Comparison of ENCODE assay signal across 24 cellular contexts in genomic region chr17:39694593-39694992, GRCh38. TPM values are rescaled to one million over a fixed set of nuclear protein-coding genes. Genes with fewer than 3 reads are reported as not detected.
DNase-seq lines count a peak whose midpoint lies in the region; ATAC-seq, FAIRE-seq and TF ChIP-seq lines count a peak whose summit lies in the region.
"Had no signal": no experiment of that assay in that cellular context is flagged by ENCODE, and none has a peak within 500 bp of the region (broad histone marks: within the 10 kb centered on the region; RNA-seq: fewer than 3 reads in every experiment).

No MANE protein-coding gene starts in this region.

- no peaks in the 10 kb centered on the region for H3K9me3 Mint-ChIP-seq in Caco-2 (ENCODE audit: unreplicated experiment)
- H3K9me3 Mint-ChIP-seq in WTC11: no peaks in the 10 kb centered on the region
- H3K9me3 Mint-ChIP-seq: CD4-positive, alpha-beta memory T cell had no signal

- intact Hi-C loops in Caco-2 (cut with micrococcal nuclease; ENCODE audit: unreplicated experiment) (no loop called here), kidney (cut with DNase I) (no loop called here)

- no TSS peak for BruUV-seq in Caco-2 (replicated peaks; lab: Mats Ljungman, UMichigan)

- POLR2A ChIA-PET in Caco-2 (lab: Charles Lee) (interaction anchor here (1.1 to 2.0 kb wide), 2 partner anchors 36 to 45 kb away, joined by 9 to 11 read pairs; partner anchors contain the start of gene MIEN1), WTC11 (lab: Charles Lee) (no interaction called here)

- CTCF ChIA-PET in Caco-2 (lab: Charles Lee) (interaction anchor here (0.6 to 2.2 kb wide), 7 partner anchors 23 to 258 kb away, joined by 3 to 15 read pairs (median 5); partner anchors contain the start of gene MIEN1), WTC11 (lab: Charles Lee) (interaction anchor here (1.4 to 3.7 kb wide), 9 partner anchors 11 to 76 kb away, joined by 3 to 22 read pairs (median 7); no protein-coding TSS in a partner anchor)

- H3K9ac ChIP-seq in kidney (ENCODE audit: low read length in 2 of 2): peak overlapping the region in 1 of 2 donors; percentile 75
- peak overlapping the region; percentile 36 for H3K9ac ChIP-seq in neuronal stem cell (ENCODE audit: low read depth, low read length, poor library complexity)
- H3K9ac ChIP-seq: GM23248 had no signal

- H2BK5ac ChIP-seq in neuronal stem cell (ENCODE audit: low read length): no peak overlapping the region

- no peak overlapping the region for H2AFZ ChIP-seq in neuronal stem cell (ENCODE audit: low read length)
- H2AFZ ChIP-seq: GM23248 had no signal

- H3K4me3 Mint-ChIP-seq in Caco-2 (ENCODE audit: unreplicated experiment) (peak overlapping the region; percentile 37), WTC11 (no peak overlapping the region)
- H3K4me3 Mint-ChIP-seq: CD4-positive, alpha-beta memory T cell had no signal

- H3K27me3 Mint-ChIP-seq in Caco-2 (ENCODE audit: insufficient read depth, unreplicated experiment) (no peaks in the 10 kb centered on the region), WTC11 (ENCODE audit: low read depth) (no peaks in the 10 kb centered on the region)

- H3K4me1 ChIP-seq in Caco-2 (peaks cover 38% of the 10 kb centered on the region), kidney (ENCODE audit: control insufficient read depth in 1 of 2, insufficient read depth in 1 of 2, low read depth in 1 of 2, low read length in 2 of 2) (peaks cover 19 to 36% of the 10 kb centered on the region in 2 donors), neuronal stem cell (ENCODE audit: control insufficient read depth in 2 of 2, insufficient read depth in 1 of 2, low read depth in 1 of 2, low read length in 2 of 2) (peaks cover 23% of the 10 kb centered on the region in 2 donors), foreskin keratinocyte (no peaks in the 10 kb centered on the region)

- peaks cover 32% of the 10 kb centered on the region for H3K4me1 Mint-ChIP-seq in Caco-2 (ENCODE audit: low read depth, unreplicated experiment)
- peaks cover 60% of the 10 kb centered on the region for H3K4me1 Mint-ChIP-seq in WTC11

- TF ChIP-seq CTCF in Caco-2 (IDR thresholded peaks at IDR 0.05; ENCODE audit: insufficient read depth in 1 of 2, low read depth in 1 of 2, low read length in 1 of 2, severe bottlenecking in 1 of 2, unreplicated experiment in 1 of 2): no peak
- TF ChIP-seq CTCF in WTC11 (IDR thresholded peaks at IDR 0.05): no peak
- TF ChIP-seq CTCF in kidney (IDR thresholded peaks at IDR 0.05; ENCODE audit: borderline replicate concordance, extremely low read depth, insufficient read depth): no peak
- TF ChIP-seq CTCF in foreskin keratinocyte (conservative IDR thresholded peaks at IDR 0.05): no peak

- H4K91ac ChIP-seq in neuronal stem cell (ENCODE audit: low read depth, low read length, poor library complexity): no peak overlapping the region

- H2BK15ac ChIP-seq in neuronal stem cell (ENCODE audit: low read length): peak overlapping the region; percentile 69

- H3K23ac ChIP-seq in neuronal stem cell (ENCODE audit: low read depth, low read length, poor library complexity): no peak overlapping the region

- ATAC-seq in WTC11 (no peak), foreskin keratinocyte (no peak)
- ATAC-seq: GM12878, SK-N-SH treated with all-trans-retinoic acid at 6 μM for 48 hours had no signal

- H3K9me3 ChIP-seq in Caco-2: no peaks in the 10 kb centered on the region
- H3K9me3 ChIP-seq in kidney (ENCODE audit: control insufficient read depth in 1 of 2, low read length in 2 of 2): no peaks in the 10 kb centered on the region
- H3K9me3 ChIP-seq in neuronal stem cell (replicated peaks in 1 of 2; ENCODE audit: control insufficient read depth in 2 of 2, insufficient read depth in 1 of 2, low read depth in 1 of 2, low read length in 2 of 2): no peaks in the 10 kb centered on the region

- H3K27me3 ChIP-seq in Caco-2 (replicated peaks; ENCODE audit: control insufficient read depth, insufficient read depth, low read length): no peaks in the 10 kb centered on the region
- no peaks in the 10 kb centered on the region for H3K27me3 ChIP-seq in neuronal stem cell (ENCODE audit: control insufficient read depth in 3 of 3, insufficient read depth in 3 of 3, low read depth in 1 of 3, low read length in 3 of 3)
- no peaks in the 10 kb centered on the region for H3K27me3 ChIP-seq in foreskin keratinocyte

- no CpG with 5 or more reads among the region's 5 CpGs for WGBS in neuronal stem cell (ENCODE audit: extremely low coverage in 2 of 2, insufficient read length in 2 of 2, insufficient replicate concordance in 1 of 2), 2 donors

- H3K18ac ChIP-seq in neuronal stem cell (ENCODE audit: low read length): peak overlapping the region; percentile 35

- H2BK12ac ChIP-seq in neuronal stem cell (ENCODE audit: low read length): peak overlapping the region; percentile 69

- H3K4me2 ChIP-seq in neuronal stem cell (ENCODE audit: insufficient read depth, low read length, poor library complexity, severe bottlenecking): no peak overlapping the region

- H2BK120ac ChIP-seq in neuronal stem cell (ENCODE audit: low read depth, low read length): no peak overlapping the region

- H3K14ac ChIP-seq in neuronal stem cell (ENCODE audit: low read length): no peak overlapping the region

- no peak for DNase-seq in Caco-2
- no peak for DNase-seq in WTC11 (ENCODE audit: low spot score)
- peak; percentile 7 for DNase-seq in kidney
- DNase-seq in neuronal stem cell (ENCODE audit: low spot score): no peak
- no peak for DNase-seq in foreskin keratinocyte
- no peak for DNase-seq in NCI-H1092 (lab: John Stamatoyannopoulos, UW)
- no peak for DNase-seq in NCI-H1417 treated with DMSO at 0.1 percent for 48 hours (lab: John Stamatoyannopoulos, UW)
- no peak for DNase-seq in NCI-H187 treated with DMSO at 0.1 percent for 48 hours (lab: John Stamatoyannopoulos, UW)
- DNase-seq: 8988T; CD4-positive, alpha-beta memory T cell; DND-41; GM23248; IMR-90; Kasumi-1; MM.1S; NCI-H1105; NCI-H187; NCI-H526 treated with DMSO at 0.1 percent for 48 hours; SHP77 treated with DMSO at 0.1 percent for 48 hours had no signal

- H3K36me3 ChIP-seq in Caco-2 (ENCODE audit: control insufficient read depth, insufficient read depth, low read length) (no peaks in the 10 kb centered on the region), kidney (ENCODE audit: control insufficient read depth in 1 of 2, insufficient read depth in 2 of 2, low read length in 2 of 2) (no peaks in the 10 kb centered on the region), neuronal stem cell (replicated peaks in 1 of 2; ENCODE audit: control insufficient read depth in 2 of 2, insufficient read depth in 2 of 2, low read length in 2 of 2) (peaks cover 0 to 14% of the 10 kb centered on the region in 2 donors)

- no peak overlapping the region for H3K4me3 ChIP-seq in Caco-2 (ENCODE audit: low read depth, low read length)
- no peak overlapping the region for H3K4me3 ChIP-seq in kidney (ENCODE audit: low read length in 2 of 2)
- no peak overlapping the region for H3K4me3 ChIP-seq in neuronal stem cell (ENCODE audit: low read length in 2 of 2)
- H3K4me3 ChIP-seq: GM12878, GM23248 had no signal

- H3K4ac ChIP-seq in neuronal stem cell (ENCODE audit: low read length): no peak overlapping the region

- no peaks in the 10 kb centered on the region for H3K79me1 ChIP-seq in neuronal stem cell (ENCODE audit: low read depth, low read length)

- H3K36me3 Mint-ChIP-seq in Caco-2 (ENCODE audit: insufficient read depth, unreplicated experiment) (peaks cover 11% of the 10 kb centered on the region), WTC11 (no peaks in the 10 kb centered on the region)

- no peak for FAIRE-seq in kidney (lab: Jason Lieb, UNC)
- FAIRE-seq: G401.6, GM12878 had no signal

- H2AK5ac ChIP-seq in neuronal stem cell (ENCODE audit: low read depth, low read length): peak overlapping the region; percentile 27

- peak overlapping the region; percentile 75 for H3K27ac Mint-ChIP-seq in Caco-2 (ENCODE audit: unreplicated experiment)
- peak overlapping the region; percentile 93 for H3K27ac Mint-ChIP-seq in WTC11
- H3K27ac Mint-ChIP-seq: CD4-positive, alpha-beta memory T cell had no signal

- no peak overlapping the region for H4K8ac ChIP-seq in neuronal stem cell (ENCODE audit: low read depth, low read length)

- H3K27ac ChIP-seq in kidney (ENCODE audit: low read depth in 2 of 2, low read length in 2 of 2) (peak overlapping the region; percentile 91 to 93), neuronal stem cell (replicated peaks; ENCODE audit: low read length) (peak overlapping the region; percentile 99), foreskin keratinocyte (no peak overlapping the region)
- H3K27ac ChIP-seq: GM23248 had no signal

RNA-seq across cellular contexts. Expression of gene ERBB2, which starts 5.3 kb away (rescaled TPM):
- 121 and 124 TPM in 2 replicates for total RNA-seq in Caco-2 (2022)
- 153 to 209 TPM (median 158 TPM) in 3 replicates for total RNA-seq in WTC11 (2021)
- total RNA-seq in kidney: 186 TPM
- polyA plus RNA-seq in kidney (ENCODE audit: insufficient read depth, low read depth, low replicate concordance): 76.5 TPM
- 69.2 TPM for polyA plus RNA-seq in neuronal stem cell (2013, experiment 1 of 2)
- polyA plus RNA-seq in neuronal stem cell (2013, experiment 2 of 2): 69.0 TPM
- 38.8 and 39.2 TPM in 2 replicates for total RNA-seq in foreskin keratinocyte
- 20.9 and 22.2 TPM in 2 replicates for polyA plus RNA-seq in foreskin keratinocyte

RNA-seq across cellular contexts. Expression of gene PGAP3, which starts 6.7 kb away (rescaled TPM):
- total RNA-seq in Caco-2 (2022) (14.7 and 17.4 TPM in 2 replicates), WTC11 (2021) (24.3 to 25.7 TPM (median 24.9 TPM) in 3 replicates), kidney (48.5 TPM), foreskin keratinocyte (3.3 and 4.6 TPM in 2 replicates)
- polyA plus RNA-seq in kidney (ENCODE audit: insufficient read depth, low read depth, low replicate concordance) (33.8 TPM), foreskin keratinocyte (4.3 TPM in 2 replicates)
- 10.1 TPM for polyA plus RNA-seq in neuronal stem cell (2013, experiment 1 of 2)
- 11.1 TPM for polyA plus RNA-seq in neuronal stem cell (2013, experiment 2 of 2)

RNA-seq across cellular contexts. Expression of gene PNMT, which starts 26.3 kb away (rescaled TPM):
- not detected in 2 replicates for total RNA-seq in Caco-2 (2022)
- 2.4 to 3.1 TPM (median 2.7 TPM) in 3 replicates for total RNA-seq in WTC11 (2021)
- 8.2 TPM for total RNA-seq in kidney
- 2.0 TPM for polyA plus RNA-seq in kidney (ENCODE audit: insufficient read depth, low read depth, low replicate concordance)
- 0.95 TPM for polyA plus RNA-seq in neuronal stem cell (2013, experiment 1 of 2)
- 1.0 TPM for polyA plus RNA-seq in neuronal stem cell (2013, experiment 2 of 2)
- total RNA-seq in foreskin keratinocyte: not detected in 2 replicates
- polyA plus RNA-seq in foreskin keratinocyte: 0.06 TPM in 2 replicates
- total RNA-seq: GM12878, GM23248, IMR-90, OCI-LY7 had no signal
- polyA plus RNA-seq: BJ; CD4-positive, alpha-beta memory T cell; GM12878; GM23248; IMR-90 had no signal

RNA-seq across cellular contexts. Expression of gene TCAP, which starts 29.4 kb away (rescaled TPM):
- total RNA-seq in Caco-2 (2022) (1.6 TPM in 2 replicates), WTC11 (2021) (2.5 to 2.9 TPM (median 2.8 TPM) in 3 replicates), kidney (1.5 TPM), foreskin keratinocyte (0.18 and 0.31 TPM in 2 replicates)
- polyA plus RNA-seq in kidney (ENCODE audit: insufficient read depth, low read depth, low replicate concordance) (1.7 TPM), foreskin keratinocyte (0.11 and 0.17 TPM in 2 replicates)
- 0.88 TPM for polyA plus RNA-seq in neuronal stem cell (2013, experiment 1 of 2)
- 0.87 TPM for polyA plus RNA-seq in neuronal stem cell (2013, experiment 2 of 2)
- polyA plus RNA-seq: GM23248 had no signal

RNA-seq across cellular contexts. Expression of gene MIEN1, which starts 35.7 kb away (rescaled TPM):
- total RNA-seq in Caco-2 (2022) (42.9 and 46.3 TPM in 2 replicates), WTC11 (2021) (40.6 to 46.7 TPM (median 46.5 TPM) in 3 replicates), kidney (51.6 TPM), foreskin keratinocyte (57.1 and 61.6 TPM in 2 replicates)
- polyA plus RNA-seq in kidney (ENCODE audit: insufficient read depth, low read depth, low replicate concordance) (186 TPM), foreskin keratinocyte (78.4 and 83.5 TPM in 2 replicates)
- polyA plus RNA-seq in neuronal stem cell (2013, experiment 1 of 2): 78.7 TPM
- polyA plus RNA-seq in neuronal stem cell (2013, experiment 2 of 2): 72.6 TPM
